Comparison of ENCODE assay signal across 16 cellular contexts in the genomic region with DNA sequence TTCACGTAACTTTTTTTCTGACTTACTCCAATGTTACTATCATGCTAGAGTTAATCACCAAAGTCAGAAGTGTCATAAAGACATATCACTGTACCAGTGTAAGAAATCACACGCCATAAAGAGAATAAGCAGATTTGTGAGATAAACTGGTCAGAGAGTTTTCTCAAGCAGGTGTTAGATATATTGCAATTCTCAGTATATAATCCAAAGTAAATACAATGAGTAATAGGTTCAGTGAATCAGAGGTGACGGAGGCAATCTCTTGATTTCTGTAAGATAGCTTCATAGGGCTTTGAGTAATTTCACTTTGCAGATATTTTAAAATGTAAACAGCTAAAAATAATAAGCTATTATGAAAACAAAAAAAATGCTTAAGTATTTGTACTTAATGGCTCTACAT.
DNase-seq lines count a peak whose midpoint lies in the region; TF ChIP-seq lines count a peak whose summit lies in the region.
"Had no signal": no experiment of that assay in that cellular context is flagged by ENCODE, and none has a peak within 500 bp of the region (broad histone marks: within the 10 kb centered on the region; RNA-seq: fewer than 3 reads in every experiment).

No MANE protein-coding gene starts in this region.

- no peak overlapping the region for H3K27ac ChIP-seq in Peyer's patch
- H3K27ac ChIP-seq: heart left ventricle had no signal

- no peak for TF ChIP-seq POLR2A in Peyer's patch (IDR thresholded peaks at IDR 0.05)

- H3K9me3 ChIP-seq in Peyer's patch, result no peaks in the 10 kb centered on the region
- H3K9me3 ChIP-seq: heart left ventricle had no signal

- H3K4me3 ChIP-seq in Peyer's patch, result no peak overlapping the region
- H3K4me3 ChIP-seq: heart left ventricle had no signal

- no peaks in the 10 kb centered on the region for H3K4me1 ChIP-seq in Peyer's patch
- H3K4me1 ChIP-seq: heart left ventricle had no signal

- peak; percentile 52 for DNase-seq in EH (ENCODE audit: low read depth)
- DNase-seq in M059J (ENCODE audit: low read depth), result peak; percentile 60
- DNase-seq in dermis blood vessel endothelial cell, result peak; percentile 78
- DNase-seq in lung microvascular endothelial cell (ENCODE audit: low read depth in 2 of 2), result peak; percentile 28 to 81
- no peak for DNase-seq in Peyer's patch
- no peak for DNase-seq in activated naive CD4-positive, alpha-beta T cell treated with anti-CD3 and anti-CD28 coated beads, Interleukin-2, amount 10 ng/mL, durations not matched to agents 7 days and 5 days
- DNase-seq in middle frontal gyrus (ENCODE audit: extremely low spot score, low spot score), result no peak
- DNase-seq in NCI-H1048 (lab: John Stamatoyannopoulos, UW), result no peak
- DNase-seq: activated CD4-positive, alpha-beta T cell treated with anti-CD3 and anti-CD28 coated beads for 48 hours; activated T-cell treated with anti-CD3 and anti-CD28 coated beads, Interleukin-2, amount 50 U/mL, for 24 hours; amniotic stem cell; H7; heart left ventricle; MM.1S; nephron progenitor cell; stimulated activated naive CD4-positive, alpha-beta T cell treated with Interleukin-2 at 50 U/mL for 16 hours had no signal

- no peaks in the 10 kb centered on the region for H3K9me3 Mint-ChIP-seq in activated naive CD4-positive, alpha-beta T cell treated with anti-CD3 and anti-CD28 coated beads, Interleukin-2, amount 10 ng/mL, durations not matched to agents 7 days and 5 days
- H3K9me3 Mint-ChIP-seq: activated T-cell treated with anti-CD3 and anti-CD28 coated beads, Interleukin-2, amount 50 U/mL, for 24 hours; nephron progenitor cell had no signal

- CTCF ChIA-PET in activated naive CD4-positive, alpha-beta T cell treated with anti-CD3 and anti-CD28 coated beads, Interleukin-2, amount 10 ng/mL, durations not matched to agents 7 days and 5 days (lab: Charles Lee), result no interaction called here

- TF ChIP-seq CTCF in Peyer's patch (IDR thresholded peaks at IDR 0.05), result no peak

- peaks cover 10% of the 10 kb centered on the region for H3K36me3 Mint-ChIP-seq in activated naive CD4-positive, alpha-beta T cell treated with anti-CD3 and anti-CD28 coated beads, Interleukin-2, amount 10 ng/mL, durations not matched to agents 7 days and 5 days

- peaks cover 3% of the 10 kb centered on the region for H3K4me1 Mint-ChIP-seq in activated naive CD4-positive, alpha-beta T cell treated with anti-CD3 and anti-CD28 coated beads, Interleukin-2, amount 10 ng/mL, durations not matched to agents 7 days and 5 days
- H3K4me1 Mint-ChIP-seq: nephron progenitor cell had no signal

- H3K27ac Mint-ChIP-seq in activated naive CD4-positive, alpha-beta T cell treated with anti-CD3 and anti-CD28 coated beads, Interleukin-2, amount 10 ng/mL, durations not matched to agents 7 days and 5 days, result no peak overlapping the region
- H3K27ac Mint-ChIP-seq: activated T-cell treated with anti-CD3 and anti-CD28 coated beads, Interleukin-2, amount 50 U/mL, for 24 hours; nephron progenitor cell had no signal

- no peaks in the 10 kb centered on the region for H3K36me3 ChIP-seq in Peyer's patch

- H3K27me3 Mint-ChIP-seq in activated naive CD4-positive, alpha-beta T cell treated with anti-CD3 and anti-CD28 coated beads, Interleukin-2, amount 10 ng/mL, durations not matched to agents 7 days and 5 days, result no peaks in the 10 kb centered on the region
- H3K27me3 Mint-ChIP-seq: activated T-cell treated with anti-CD3 and anti-CD28 coated beads, Interleukin-2, amount 50 U/mL, for 24 hours had no signal

- H3K4me3 Mint-ChIP-seq in activated naive CD4-positive, alpha-beta T cell treated with anti-CD3 and anti-CD28 coated beads, Interleukin-2, amount 10 ng/mL, durations not matched to agents 7 days and 5 days, result no peak overlapping the region
- H3K4me3 Mint-ChIP-seq: activated T-cell treated with anti-CD3 and anti-CD28 coated beads, Interleukin-2, amount 50 U/mL, for 24 hours; nephron progenitor cell had no signal

- H3K27me3 ChIP-seq in Peyer's patch, result no peaks in the 10 kb centered on the region
- H3K27me3 ChIP-seq: heart left ventricle had no signal

Comparison
In these comparisons a context has a peak if more than half of its experiments do, and no peak if none do; other contexts are left out.
1. DNase-seq: peak in EH (single experiment), M059J (single experiment), dermis blood vessel endothelial cell (single experiment) and lung microvascular endothelial cell (2 of 2); none in Peyer's patch (0 of 3), activated naive CD4-positive, alpha-beta T cell treated with anti-CD3 and anti-CD28 coated beads, Interleukin-2, amount 10 ng/mL, durations not matched to agents 7 days and 5 days (single experiment), middle frontal gyrus (single experiment) and NCI-H1048 (single experiment).